ENCODE assay signal across 21 cellular contexts in genomic region chr10:88361494-88361893, GRCh38.
"Had no signal": no experiment of that assay in that cellular context is flagged by ENCODE, and none has a peak within 500 bp of the region (broad histone marks: within the 10 kb centered on the region; RNA-seq: fewer than 3 reads in every experiment).

No MANE protein-coding gene starts in this region.

- H3K4me3 ChIP-seq: left lung, lung, ovary, psoas muscle, right atrium auricular region, spleen, tibial nerve had no signal

- H3K4me1 ChIP-seq: left lung, psoas muscle, right atrium auricular region, spleen had no signal

- H3K27ac Mint-ChIP-seq: activated naive CD8-positive, alpha-beta T cell; activated T-cell treated with anti-CD3 and anti-CD28 coated beads, Interleukin-2, amount 50 U/mL, for 24 hours; activated T-helper 17 cell treated with anti-CD3 and anti-CD28 coated beads, Interleukin-2, amount 50 U/mL, for 72 hours; immature natural killer cell; stimulated activated naive CD8-positive, alpha-beta T cell treated with anti-CD3 and anti-CD28 coated beads, Interleukin-15, amount 100 ng/mL, for 72 hours; WTC11 had no signal

- H3K4me1 Mint-ChIP-seq: activated T-helper 17 cell treated with anti-CD3 and anti-CD28 coated beads, Interleukin-2, amount 50 U/mL, for 72 hours; immature natural killer cell; stimulated activated naive CD8-positive, alpha-beta T cell treated with anti-CD3 and anti-CD28 coated beads, Interleukin-15, amount 100 ng/mL, for 72 hours; WTC11 had no signal

- H3K36me3 ChIP-seq: left lung, ovary, right atrium auricular region, spleen, tibial nerve had no signal

- H3K27me3 ChIP-seq: left lung, ovary, right atrium auricular region, spleen, tibial nerve had no signal

- H3K9me3 ChIP-seq: left lung, ovary, psoas muscle, right atrium auricular region, spleen, tibial nerve had no signal

- H3K27me3 Mint-ChIP-seq: activated naive CD8-positive, alpha-beta T cell; activated T-cell treated with anti-CD3 and anti-CD28 coated beads, Interleukin-2, amount 50 U/mL, for 24 hours; activated T-helper 17 cell treated with anti-CD3 and anti-CD28 coated beads, Interleukin-2, amount 50 U/mL, for 72 hours; naive thymus-derived CD8-positive, alpha-beta T cell; stimulated activated naive CD8-positive, alpha-beta T cell treated with anti-CD3 and anti-CD28 coated beads, Interleukin-15, amount 100 ng/mL, for 72 hours had no signal

- ATAC-seq: activated T-helper 17 cell treated with anti-CD3 and anti-CD28 coated beads, Interleukin-2, amount 50 U/mL, for 72 hours; left lung; naive thymus-derived CD8-positive, alpha-beta T cell; psoas muscle; stimulated activated naive CD8-positive, alpha-beta T cell treated with anti-CD3 and anti-CD28 coated beads, Interleukin-15, amount 100 ng/mL, for 72 hours; WTC11 had no signal

- DNase-seq: activated CD8-positive, alpha-beta memory T cell treated with anti-CD3 and anti-CD28 coated beads for 24 hours; activated CD8-positive, alpha-beta memory T cell treated with anti-CD3 and anti-CD28 coated beads, Interleukin-2, amount 50 U/mL, for 4 hours; activated T-cell treated with anti-CD3 and anti-CD28 coated beads, Interleukin-2, amount 50 U/mL, for 24 hours; amygdala; cerebellar nuclear complex; cortex of kidney; foreskin melanocyte; immature natural killer cell; left lung; naive thymus-derived CD8-positive, alpha-beta T cell; ovary; psoas muscle; spleen; stimulated activated naive CD8-positive, alpha-beta T cell treated with anti-CD3 and anti-CD28 coated beads, Interleukin-15, amount 100 ng/mL, for 72 hours; T1000 had no signal

- H3K4me3 Mint-ChIP-seq: activated naive CD8-positive, alpha-beta T cell; activated T-cell treated with anti-CD3 and anti-CD28 coated beads, Interleukin-2, amount 50 U/mL, for 24 hours; activated T-helper 17 cell treated with anti-CD3 and anti-CD28 coated beads, Interleukin-2, amount 50 U/mL, for 72 hours; immature natural killer cell; naive thymus-derived CD8-positive, alpha-beta T cell; stimulated activated naive CD8-positive, alpha-beta T cell treated with anti-CD3 and anti-CD28 coated beads, Interleukin-15, amount 100 ng/mL, for 72 hours; WTC11 had no signal

- H3K9me3 Mint-ChIP-seq: activated T-helper 17 cell treated with anti-CD3 and anti-CD28 coated beads, Interleukin-2, amount 50 U/mL, for 72 hours; immature natural killer cell; naive thymus-derived CD8-positive, alpha-beta T cell; stimulated activated naive CD8-positive, alpha-beta T cell treated with anti-CD3 and anti-CD28 coated beads, Interleukin-15, amount 100 ng/mL, for 72 hours had no signal
